ENCODE assay signal across 9 cellular contexts in genomic region chr2:27960237-27960912, GRCh38.
DNase-seq lines count a peak whose midpoint lies in the region; ATAC-seq and TF ChIP-seq lines count a peak whose summit lies in the region.
"Had no signal": no experiment of that assay in that cellular context is flagged by ENCODE, and none has a peak within 500 bp of the region (broad histone marks: within the 10 kb centered on the region; RNA-seq: fewer than 3 reads in every experiment).

No MANE protein-coding gene starts in this region.

- H3K27me3 Mint-ChIP-seq in nephron (ENCODE audit: low read depth), result no peaks in the 10 kb centered on the region

- H2BK120ac ChIP-seq in IMR-90 (ENCODE audit: low read depth, low read length), result peak overlapping the region; percentile 89

- H3K9me3 Mint-ChIP-seq in nephron, result peaks cover 2% of the 10 kb centered on the region

- peak overlapping the region; percentile 69 for H3K56ac ChIP-seq in IMR-90 (ENCODE audit: extremely low read depth, insufficient read depth, low read length)

- H3K18ac ChIP-seq in IMR-90 (ENCODE audit: low read depth, low read length), result peak overlapping the region; percentile 86; the same call in 1 of the 2 replicates

- peak; percentile 71 for ATAC-seq in IMR-90 (ENCODE audit: low read depth)
- no peak for ATAC-seq in HG02852 (IDR thresholded peaks at IDR 0.05; ENCODE audit: unreplicated experiment)

- no peak for TF ChIP-seq POLR2A in IMR-90 (IDR thresholded peaks at IDR 0.05; ENCODE audit: low read depth, low read length)

- in situ Hi-C loops in IMR-90 (cut with MboI; ENCODE audit: low sequenced_read_pairs) (loop anchor here (10.0 kb wide), 1 partner anchor 434 kb away; the partner anchor contains the start of gene FOSL2), brain microvascular endothelial cell (cut with HindIII; ENCODE audit: low pct_ligation_motif_present, low sequenced_read_pairs) (no loop called here)

- peak overlapping the region; percentile 75 for H3K27ac ChIP-seq in IMR-90 (ENCODE audit: insufficient read depth, low read length)
- H3K27ac ChIP-seq in brain microvascular endothelial cell, result peak overlapping the region; percentile 86

- H3K4me1 ChIP-seq in IMR-90 (ENCODE audit: control insufficient read depth, insufficient read depth, low read length), result peaks cover 16% of the 10 kb centered on the region

- dilution Hi-C loops in IMR-90 (cut with HindIII; ENCODE audit: low sequenced_read_pairs, unreplicated experiment), result no loop called here

- peak; percentile 80 for DNase-seq in AG09319 (ENCODE audit: extremely low read depth, low read depth)
- peak; percentile 93 for DNase-seq in IMR-90
- DNase-seq in brain microvascular endothelial cell, result peak; percentile 77
- no peak for DNase-seq in stimulated activated CD8-positive, alpha-beta memory T cell treated with anti-CD3 and anti-CD28 coated beads, Interleukin-4, amount 100 ng/mL, for 48 hours
- DNase-seq in NCI-H2081 treated with DMSO at 0.1 percent for 48 hours (lab: John Stamatoyannopoulos, UW), result no peak
- no peak for DNase-seq in DMS 273 treated with DMSO at 0.1 percent for 48 hours (lab: John Stamatoyannopoulos, UW)
- DNase-seq: NCI-H1436 had no signal

- peak overlapping the region in 1 of 3 experiments; percentile 10 for H3K4me3 Mint-ChIP-seq in nephron

- H2AK5ac ChIP-seq in IMR-90 (ENCODE audit: low read depth, low read length), result peak overlapping the region; percentile 96

- no peaks in the 10 kb centered on the region for H4K20me1 ChIP-seq in IMR-90 (ENCODE audit: insufficient read depth, low read length)

- peak overlapping the region; percentile 71; the same call in 2 of the 3 replicates for H2BK15ac ChIP-seq in IMR-90 (ENCODE audit: low read depth, low read length)

- peaks cover 2% of the 10 kb centered on the region; the same call in 1 of the 2 replicates for H3K9me3 ChIP-seq in IMR-90 (ENCODE audit: control insufficient read depth, insufficient read depth, low read length)

- peaks cover 44% of the 10 kb centered on the region for H3K4me1 Mint-ChIP-seq in nephron

- no TSS peak for BruUV-seq in IMR-90 (replicated peaks; lab: Mats Ljungman, UMichigan)

- no peak overlapping the region for H3K4me3 ChIP-seq in IMR-90 (ENCODE audit: insufficient read depth, low read depth, low read length)
- no peak overlapping the region for H3K4me3 ChIP-seq in brain microvascular endothelial cell (ENCODE audit: low read depth, low read length)

- POLR2A ChIA-PET in IMR-90 (lab: Charles Lee; ENCODE audit: unreplicated experiment), result interaction anchor here (0.6 kb wide), 2 partner anchors 161 to 259 kb away, joined by 3 to 13 read pairs; no protein-coding TSS in a partner anchor

- 0 out of 2 replicates have a peak, but pooled peaks cover 3% of the 10 kb centered on the region for H3K9me1 ChIP-seq in IMR-90 (ENCODE audit: insufficient read depth, low read length)

- peak overlapping the region; percentile 74 for H2BK5ac ChIP-seq in IMR-90 (ENCODE audit: low read depth, low read length, poor library complexity, severe bottlenecking)

- H3K23ac ChIP-seq in IMR-90 (ENCODE audit: low read depth, low read length), result peak overlapping the region; percentile 61; the same call in 1 of the 2 replicates

- TF ChIP-seq CTCF in AG09319 (IDR thresholded peaks at IDR 0.05; ENCODE audit: low read depth, low read length) (no peak), IMR-90 (conservative IDR thresholded peaks at IDR 0.05; ENCODE audit: low read depth, low read length) (no peak), brain microvascular endothelial cell (IDR thresholded peaks at IDR 0.05; ENCODE audit: low read depth, low read length, missing control alignments) (no peak), nephron (IDR thresholded peaks at IDR 0.05; ENCODE audit: unreplicated experiment in 3 of 3) (no peak)

- peak overlapping the region; percentile 64; the same call in 1 of the 2 replicates for H3K9ac ChIP-seq in IMR-90 (ENCODE audit: low read depth, low read length)

- H4K8ac ChIP-seq in IMR-90 (ENCODE audit: low read depth in 2 of 2, low read length in 2 of 2), result peak overlapping the region; percentile 8 to 84

- peak overlapping the region; percentile 7 to 75 (median 74) for H3K27ac Mint-ChIP-seq in nephron

- H3K27me3 ChIP-seq in IMR-90 (ENCODE audit: control insufficient read depth, insufficient read depth, low read length) (no peaks in the 10 kb centered on the region), brain microvascular endothelial cell (replicated peaks) (no peaks in the 10 kb centered on the region)

- H3K4ac ChIP-seq in IMR-90 (ENCODE audit: low read depth, low read length), result peak overlapping the region; percentile 89

- H4K91ac ChIP-seq in IMR-90 (ENCODE audit: insufficient read depth, low read depth, low read length), result peak overlapping the region; percentile 77

- H3K36me3 ChIP-seq in IMR-90 (ENCODE audit: control insufficient read depth, insufficient read depth, low read length), result no peaks in the 10 kb centered on the region
- H3K36me3 ChIP-seq in brain microvascular endothelial cell (replicated peaks), result no peaks in the 10 kb centered on the region

- no peak overlapping the region for H2AFZ ChIP-seq in IMR-90 (replicated peaks; ENCODE audit: low read length, poor library complexity)

- H2AK9ac ChIP-seq in IMR-90 (replicated peaks; ENCODE audit: low read depth, low read length, poor library complexity), result no peak overlapping the region

- H4K5ac ChIP-seq in IMR-90 (ENCODE audit: low read depth, low read length), result peak overlapping the region; percentile 86; the same call in 1 of the 2 replicates

- CTCF ChIA-PET in IMR-90 (lab: Yijun Ruan, JAX), result interaction anchor here (0.7 to 1.1 kb wide), 4 partner anchors 11 to 484 kb away, joined by 3 read pairs; no protein-coding TSS in a partner anchor

- no CpG with 5 or more reads among the region's 4 CpGs for WGBS in IMR-90 (ENCODE audit: extremely low coverage in 2 of 2, insufficient read length in 1 of 2), 2 experiments

- H3K36me3 Mint-ChIP-seq in nephron (ENCODE audit: low read depth), result peaks cover 6% of the 10 kb centered on the region

- TF ChIP-seq RAD21 in IMR-90 (IDR thresholded peaks at IDR 0.05; ENCODE audit: low read length), result no peak

- intact Hi-C loops in IMR-90 (cut with micrococcal nuclease), result no loop called here

- H3K14ac ChIP-seq in IMR-90 (replicated peaks; ENCODE audit: low read depth, low read length), result peak overlapping the region; percentile 86

- peak overlapping the region; percentile 79 for H2BK20ac ChIP-seq in IMR-90 (ENCODE audit: low read depth, low read length)

- H3K79me1 ChIP-seq in IMR-90 (ENCODE audit: low read depth in 1 of 2, low read length in 2 of 2), result peaks cover 16 to 40% of the 10 kb centered on the region in 2 experiments

- peak overlapping the region; percentile 76 for H3K4me2 ChIP-seq in IMR-90 (ENCODE audit: low read depth, low read length)

TF ChIP-seq in IMR-90, 13 proteins besides CTCF, POLR2A, EP300 and RAD21:
- TF ChIP-seq MAFK (IDR thresholded peaks at IDR 0.05; ENCODE audit: low read depth, low read length) (peak; percentile 80), NFE2L2 (IDR thresholded peaks at IDR 0.05; ENCODE audit: low read depth, low read length) (no peak)
TF ChIP-seq in IMR-90: peak in this region for 1.

Comparison
In these comparisons a context has a peak if more than half of its experiments do, and no peak if none do; other contexts are left out.
1. DNase-seq: peak in AG09319 (single experiment), IMR-90 (single experiment) and brain microvascular endothelial cell (single experiment); none in stimulated activated CD8-positive, alpha-beta memory T cell treated with anti-CD3 and anti-CD28 coated beads, Interleukin-4, amount 100 ng/mL, for 48 hours (single experiment), NCI-H2081 treated with DMSO at 0.1 percent for 48 hours (single experiment) and DMS 273 treated with DMSO at 0.1 percent for 48 hours (single experiment).